Comparison of ENCODE assay signal across 8 cellular contexts in the genomic region with DNA sequence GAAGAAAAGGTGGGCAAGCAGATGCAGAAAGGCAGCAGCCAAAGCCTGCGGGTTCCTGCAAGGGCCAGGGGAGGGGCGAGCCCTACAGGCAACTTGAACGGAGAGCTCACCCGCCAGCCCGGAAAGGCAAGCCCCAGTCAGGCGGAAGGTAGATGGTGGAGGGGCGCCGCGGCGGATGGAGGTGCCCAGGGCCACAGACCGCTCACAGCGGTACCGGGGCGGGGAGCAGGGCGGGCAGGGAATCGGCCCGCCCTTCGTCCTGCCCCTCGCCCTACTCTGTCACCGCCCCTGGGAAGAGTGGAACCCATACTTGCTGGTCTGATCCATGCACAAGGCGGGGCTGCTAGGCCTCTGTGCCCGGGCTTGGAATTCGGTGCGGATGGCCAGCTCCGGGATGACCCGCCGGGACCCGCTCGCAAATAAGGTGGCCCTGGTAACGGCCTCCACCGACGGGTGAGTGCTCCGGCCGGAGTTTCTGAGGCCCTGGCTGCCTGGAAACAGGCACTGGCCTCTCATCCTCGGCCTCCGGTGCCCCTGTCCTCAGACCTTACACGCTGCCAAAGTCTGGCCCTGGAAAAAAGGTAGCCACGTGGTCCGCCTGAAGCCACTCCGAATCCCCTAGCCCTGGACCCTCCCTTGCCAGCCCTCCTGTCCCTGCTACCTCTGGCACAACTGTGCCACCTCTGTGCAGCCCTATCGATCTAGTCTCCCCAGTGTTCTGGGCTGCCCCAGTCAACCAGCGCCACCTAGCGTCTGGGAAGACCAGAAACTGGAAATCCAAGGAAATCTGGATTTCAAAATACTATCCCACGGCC. TPM values are rescaled to one million over a fixed set of nuclear protein-coding genes. Genes with fewer than 3 reads are reported as not detected.
DNase-seq lines count a peak whose midpoint lies in the region; ATAC-seq and TF ChIP-seq lines count a peak whose summit lies in the region.

Gene DHRS4 (plus strand): TSS at position 307 of the 815 bp plus-strand sequence. CDS start 19 bp downstream, at position 326.

- peak; percentile 77 for ATAC-seq in HG03457 (IDR thresholded peaks at IDR 0.05; ENCODE audit: unreplicated experiment)

- H3K27me3 ChIP-seq in BJ (ENCODE audit: control insufficient read depth, insufficient read depth, low read length) = no peaks in the 10 kb centered on the region

- POLR2A ChIA-PET in BJ (lab: Charles Lee) = no interaction called here

- DNase-seq in BJ (ENCODE audit: low read depth) (peak; percentile 29), GM19238 (ENCODE audit: insufficient read length, low spot score) (peak; percentile 56), NCI-H510A treated with DMSO at 0.1 percent for 48 hours (lab: John Stamatoyannopoulos, UW) (peak; percentile 87), left kidney (ENCODE audit: low read depth, low spot score) (peak; percentile 93)
- DNase-seq in activated CD4-positive, alpha-beta T cell treated with anti-CD3 and anti-CD28 coated beads for 4 hours = peak; percentile 78 to 80
- DNase-seq in stimulated activated CD4-positive, alpha-beta T cell treated with anti-CD3 and anti-CD28 coated beads, Interleukin-2, amount 100 ng/mL, for 24 hours = peak; percentile 85 to 86

- CTCF ChIA-PET in BJ (lab: Yijun Ruan, JAX) = interaction anchor here (0.6 to 0.9 kb wide), 5 partner anchors 22 to 441 kb away, joined by 3 to 4 read pairs (median 3); no protein-coding TSS in a partner anchor

- peak within 1 kb of the TSS; percentile 79 for H3K4me3 ChIP-seq in BJ (ENCODE audit: low read depth, low read length)

- peaks cover 2% of the 10 kb centered on the region; the same call in 1 of the 2 replicates for H3K36me3 ChIP-seq in BJ (ENCODE audit: control insufficient read depth, insufficient read depth, low read length)

- H3K27ac ChIP-seq in cingulate gyrus (ENCODE audit: low read depth, low read length) = peak within 1 kb of the TSS; percentile 87

- peak; percentile 93 for TF ChIP-seq CTCF in BJ (IDR thresholded peaks at IDR 0.05; ENCODE audit: insufficient read depth, low read depth, low read length)

RNA-seq across cellular contexts. Expression of gene DHRS4, which starts in this region (rescaled TPM):
- polyA plus RNA-seq in BJ (2011; rRNA removed) = 24.3 and 24.7 TPM in 2 replicates
- 4.2 and 5.2 TPM in 2 replicates for polyA minus RNA-seq in BJ (2011; rRNA and poly(A)+ RNA removed)

Comparison
In these comparisons a context has a peak if more than half of its experiments do, and no peak if none do; other contexts are left out.
1. Peak in every context shown above with its lines: DNase-seq, ATAC-seq, H3K4me3 ChIP-seq and H3K27ac ChIP-seq.
2. DNase-seq: peak in every context shown above with its lines; median percentile 93 in left kidney; 87 in NCI-H510A treated with DMSO at 0.1 percent for 48 hours; 86 in stimulated activated CD4-positive, alpha-beta T cell treated with anti-CD3 and anti-CD28 coated beads, Interleukin-2, amount 100 ng/mL, for 24 hours; 79 in activated CD4-positive, alpha-beta T cell treated with anti-CD3 and anti-CD28 coated beads for 4 hours; 56 in GM19238; 29 in BJ.